In the genomic region with DNA sequence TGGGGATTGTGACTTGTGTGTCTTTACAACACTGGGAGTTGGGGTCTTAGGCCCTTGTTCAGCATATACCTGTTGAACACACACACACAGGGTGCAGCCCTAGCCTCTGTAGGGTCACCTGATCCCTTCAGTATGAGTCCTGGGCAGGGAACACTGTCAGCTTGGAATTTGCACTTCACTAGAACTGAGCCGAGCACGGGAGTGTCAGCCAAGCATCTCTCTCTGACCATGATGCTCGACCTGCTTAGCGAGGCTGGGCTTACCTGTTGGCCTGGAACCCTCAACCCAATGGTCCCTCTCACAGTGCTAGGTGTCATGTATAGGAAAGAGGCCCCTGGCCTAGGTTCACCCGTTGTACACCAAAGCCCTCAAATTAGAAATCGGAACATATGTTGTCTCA, we compare ENCODE assay signal across 23 cellular contexts.
DNase-seq lines count a peak whose midpoint lies in the region; ATAC-seq and TF ChIP-seq lines count a peak whose summit lies in the region.
"Had no signal": no experiment of that assay in that cellular context is flagged by ENCODE, and none has a peak within 500 bp of the region (broad histone marks: within the 10 kb centered on the region; RNA-seq: fewer than 3 reads in every experiment).

No MANE protein-coding gene starts in this region.

- TF ChIP-seq CTCF in HEK293 (tag by site-specific recombination; IDR thresholded peaks at IDR 0.05) (no peak), WTC11 (IDR thresholded peaks at IDR 0.05) (no peak), osteocyte (IDR thresholded peaks at IDR 0.05) (no peak)

- H3K27ac Mint-ChIP-seq in WTC11 (no peak overlapping the region), osteocyte (ENCODE audit: unreplicated experiment) (peak overlapping the region; percentile 42)
- H3K27ac Mint-ChIP-seq in activated T-cell treated with anti-CD3 and anti-CD28 coated beads, Interleukin-2, amount 50 U/mL, for 72 hours = no peak overlapping the region
- H3K27ac Mint-ChIP-seq: CD14-positive monocyte; CD4-positive, alpha-beta T cell; CD8-positive, alpha-beta memory T cell; HFFc6 had no signal

- H3K9me3 Mint-ChIP-seq in WTC11 (no peaks in the 10 kb centered on the region), osteocyte (ENCODE audit: unreplicated experiment) (peaks cover 4% of the 10 kb centered on the region)
- no peaks in the 10 kb centered on the region for H3K9me3 Mint-ChIP-seq in activated T-cell treated with anti-CD3 and anti-CD28 coated beads, Interleukin-2, amount 50 U/mL, for 72 hours

- CTCF ChIA-PET in HEK293 (lab: Yijun Ruan, JAX) = no interaction called here
- CTCF ChIA-PET in WTC11 (lab: Charles Lee) = no interaction called here

- H3K4me1 Mint-ChIP-seq in WTC11 (no peaks in the 10 kb centered on the region), osteocyte (ENCODE audit: unreplicated experiment) (peaks cover 26% of the 10 kb centered on the region)
- no peaks in the 10 kb centered on the region for H3K4me1 Mint-ChIP-seq in activated T-cell treated with anti-CD3 and anti-CD28 coated beads, Interleukin-2, amount 50 U/mL, for 72 hours (ENCODE audit: low read depth)
- H3K4me1 Mint-ChIP-seq: CD14-positive monocyte; CD8-positive, alpha-beta memory T cell had no signal

- H3K27me3 ChIP-seq in HAP-1 (ENCODE audit: low read depth) = peaks cover 6% of the 10 kb centered on the region
- H3K27me3 ChIP-seq: BE2C; BLaER1 treated with 17β-estradiol and CSF1 and Interleukin-3, amounts not matched to agents 10 nM and 100 nM had no signal

- POLR2A ChIA-PET in HEK293 (lab: Yijun Ruan, JAX) (no interaction called here), WTC11 (lab: Charles Lee) (no interaction called here)

- DNase-seq in G401 (ENCODE audit: low spot score) = peak; percentile 58
- no peak for DNase-seq in WTC11 (ENCODE audit: low spot score)
- no peak for DNase-seq in osteocyte (ENCODE audit: extremely low spot score, unreplicated experiment)
- DNase-seq in activated T-cell treated with anti-CD3 and anti-CD28 coated beads, Interleukin-2, amount 50 U/mL, for 72 hours = no peak
- DNase-seq in HAP-1 (ENCODE audit: low spot score in 2 of 2) = no peak
- DNase-seq: 8988T; ACHN; AML-193; BE2C; CD4-positive, alpha-beta T cell; CD8-positive, alpha-beta memory T cell; DMS 273 treated with DMSO at 0.1 percent for 48 hours; DMS79 treated with DMSO at 0.1 percent for 48 hours; GM23248; H7; HFFc6 had no signal

- peak; percentile 18; the same call in 1 of the 2 replicates for ATAC-seq in WTC11
- ATAC-seq in GM18502 (IDR thresholded peaks at IDR 0.05; ENCODE audit: poor library complexity, unreplicated experiment) = no peak
- ATAC-seq in activated T-cell treated with anti-CD3 and anti-CD28 coated beads, Interleukin-2, amount 50 U/mL, for 72 hours (replicated peaks in 1 of 2) = no peak
- no peak for ATAC-seq in GM19351 (IDR thresholded peaks at IDR 0.05; ENCODE audit: unreplicated experiment)
- ATAC-seq: A549, HCT116 had no signal

- H3K36me3 Mint-ChIP-seq in WTC11 = no peaks in the 10 kb centered on the region
- no peaks in the 10 kb centered on the region for H3K36me3 Mint-ChIP-seq in osteocyte (ENCODE audit: unreplicated experiment)
- no peaks in the 10 kb centered on the region for H3K36me3 Mint-ChIP-seq in activated T-cell treated with anti-CD3 and anti-CD28 coated beads, Interleukin-2, amount 50 U/mL, for 72 hours (ENCODE audit: insufficient read depth in 2 of 2)
- H3K36me3 Mint-ChIP-seq: CD14-positive monocyte; CD8-positive, alpha-beta memory T cell had no signal

- H3K4me3 Mint-ChIP-seq in WTC11 = no peak overlapping the region
- H3K4me3 Mint-ChIP-seq in osteocyte (ENCODE audit: unreplicated experiment) = no peak overlapping the region
- H3K4me3 Mint-ChIP-seq in activated T-cell treated with anti-CD3 and anti-CD28 coated beads, Interleukin-2, amount 50 U/mL, for 72 hours = no peak overlapping the region
- H3K4me3 Mint-ChIP-seq: CD14-positive monocyte; CD4-positive, alpha-beta T cell; CD8-positive, alpha-beta memory T cell; HFFc6 had no signal

- H3K4me1 ChIP-seq in HEK293 (ENCODE audit: control insufficient read depth, insufficient read depth, low read length) (no peaks in the 10 kb centered on the region), HAP-1 (no peaks in the 10 kb centered on the region)
- H3K4me1 ChIP-seq: A549, BE2C had no signal

- H3K9me3 ChIP-seq in HEK293 (ENCODE audit: control insufficient read depth, insufficient read depth, low read depth, low read length) (no peaks in the 10 kb centered on the region), HAP-1 (no peaks in the 10 kb centered on the region)
- H3K9me3 ChIP-seq: A549; BE2C; BLaER1 treated with 17β-estradiol and CSF1 and Interleukin-3, amounts not matched to agents 10 nM and 100 nM had no signal

- H3K4me3 ChIP-seq in HEK293 (ENCODE audit: low read depth, low read length) (no peak overlapping the region), HAP-1 (no peak overlapping the region)
- H3K4me3 ChIP-seq: A549; BLaER1 treated with 17β-estradiol and CSF1 and Interleukin-3, amounts not matched to agents 10 nM and 100 nM; GM23248 had no signal

- in situ Hi-C loops in G401 (cut with HindIII; ENCODE audit: low sequenced_read_pairs) = no loop called here
- in situ Hi-C loops in HAP-1 (cut with MboI; ENCODE audit: low sequenced_read_pairs) = no loop called here

- H3K27me3 Mint-ChIP-seq in WTC11 (ENCODE audit: low read depth) (no peaks in the 10 kb centered on the region), osteocyte (ENCODE audit: unreplicated experiment) (no peaks in the 10 kb centered on the region)
- H3K27me3 Mint-ChIP-seq in activated T-cell treated with anti-CD3 and anti-CD28 coated beads, Interleukin-2, amount 50 U/mL, for 72 hours (ENCODE audit: low read depth) = no peaks in the 10 kb centered on the region
- H3K27me3 Mint-ChIP-seq: CD4-positive, alpha-beta T cell; CD8-positive, alpha-beta memory T cell had no signal

- H3K27ac ChIP-seq in HEK293 (ENCODE audit: extremely low read depth, low read depth, low read length) = no peak overlapping the region
- H3K27ac ChIP-seq: A549; BLaER1 treated with 17β-estradiol and CSF1 and Interleukin-3, amounts not matched to agents 10 nM and 100 nM; GM23248 had no signal

- H3K36me3 ChIP-seq in HEK293 (ENCODE audit: control insufficient read depth in 2 of 2, insufficient read depth in 1 of 2, low read length in 2 of 2) (no peaks in the 10 kb centered on the region), HAP-1 (replicated peaks) (no peaks in the 10 kb centered on the region)
- H3K36me3 ChIP-seq: BE2C; BLaER1 treated with 17β-estradiol and CSF1 and Interleukin-3, amounts not matched to agents 10 nM and 100 nM had no signal

TF ChIP-seq in HEK293, 187 proteins besides CTCF, POLR2A, EP300 and RAD21:
- TF ChIP-seq TRIM28 (IDR thresholded peaks at IDR 0.05; ENCODE audit: borderline replicate concordance, low read length) (no peak), SCRT2 (tag by site-specific recombination; IDR thresholded peaks at IDR 0.05) (0 out of 2 replicates have a peak, but pooled peaks have one; percentile 18)
TF ChIP-seq in HEK293: peak in this region for 1.

TF ChIP-seq in WTC11, 78 proteins besides CTCF, POLR2A, EP300 and RAD21:
- TF ChIP-seq FOXP1 (CRISPR knock-in tag; IDR thresholded peaks at IDR 0.05; ENCODE audit: borderline replicate concordance) (no peak), ZNF423 (CRISPR knock-in tag; IDR thresholded peaks at IDR 0.05) (no peak)
